Comparison of ENCODE assay signal across 13 cellular contexts in the genomic region with DNA sequence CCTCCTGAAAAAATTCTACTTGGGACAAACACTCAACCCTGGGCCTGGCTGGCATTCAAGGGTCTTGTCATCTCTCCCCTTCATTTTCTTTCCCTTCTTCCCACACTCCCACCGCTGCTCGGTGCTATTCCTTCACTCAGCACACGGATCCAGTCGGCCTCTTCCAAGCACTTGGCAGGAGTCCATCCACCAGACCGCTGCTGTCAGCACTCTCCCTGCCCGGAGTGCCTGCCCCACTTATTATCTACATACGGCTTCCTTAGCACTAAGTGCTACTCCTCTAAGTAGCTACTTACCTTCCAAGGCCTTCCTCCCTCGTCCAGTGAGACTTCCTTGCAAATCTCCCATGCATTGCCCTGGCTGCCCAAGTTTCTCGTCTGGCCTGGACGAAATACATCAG. TPM values are rescaled to one million over a fixed set of nuclear protein-coding genes. Genes with fewer than 3 reads are reported as not detected.
DNase-seq lines count a peak whose midpoint lies in the region; ATAC-seq and TF ChIP-seq lines count a peak whose summit lies in the region.
"Had no signal": no experiment of that assay in that cellular context is flagged by ENCODE, and none has a peak within 500 bp of the region (broad histone marks: within the 10 kb centered on the region; RNA-seq: fewer than 3 reads in every experiment).

No MANE protein-coding gene starts in this region.

- ATAC-seq in left lung, result peak; percentile 86
- ATAC-seq: activated CD8-positive, alpha-beta memory T cell treated with anti-CD3 and anti-CD28 coated beads, Interleukin-2, amount 10 ng/mL, durations not matched to agents 7 days and 5 days; activated naive CD4-positive, alpha-beta T cell treated with anti-CD3 and anti-CD28 coated beads, Interleukin-2, amount 50 U/mL, for 72 hours had no signal

- WGBS in spleen, 5 donors, result 60 to 71% (median 69%) methylated on average over 10 of the region's 10 CpGs

- no peak overlapping the region for H3K4me3 ChIP-seq in BE2C (ENCODE audit: low read depth, low read length)
- H3K4me3 ChIP-seq in left lung, result no peak overlapping the region
- no peak overlapping the region for H3K4me3 ChIP-seq in spleen
- H3K4me3 ChIP-seq: Peyer's patch had no signal

- H3K4me1 ChIP-seq in BE2C (peaks cover 8% of the 10 kb centered on the region), left lung (peaks cover 8 to 9% of the 10 kb centered on the region in 2 donors), spleen (peaks cover 0 to 42% (median 13%) of the 10 kb centered on the region in 6 donors)
- H3K4me1 ChIP-seq: Peyer's patch had no signal

- DNase-seq in BE2C (peak; percentile 71), NCI-H1105 treated with DMSO at 0.1 percent for 48 hours (lab: John Stamatoyannopoulos, UW) (peak; percentile 50), cerebellar cortex (ENCODE audit: low spot score) (peak; percentile 73), left lung (peak in 1 of 2 donors; percentile 72), kidney glomerular epithelial cell (lab: John Stamatoyannopoulos, UW) (no peak), spleen (no peak)
- no peak for DNase-seq in activated CD4-positive, alpha-beta T cell treated with anti-CD3 and anti-CD28 coated beads for 4 hours
- DNase-seq in effector CD4-positive, alpha-beta T cell, result no peak
- DNase-seq: activated CD8-positive, alpha-beta memory T cell treated with anti-CD3 and anti-CD28 coated beads, Interleukin-2, amount 10 ng/mL, durations not matched to agents 7 days and 5 days; GDM1; NCI-H1930; Peyer's patch had no signal

- no peak for TF ChIP-seq POLR2A in spleen (IDR thresholded peaks at IDR 0.05)

- no peaks in the 10 kb centered on the region for H3K27me3 ChIP-seq in BE2C
- no peaks in the 10 kb centered on the region for H3K27me3 ChIP-seq in left lung
- no peaks in the 10 kb centered on the region for H3K27me3 ChIP-seq in spleen (replicated peaks in 1 of 7)
- H3K27me3 ChIP-seq: Peyer's patch had no signal

- H3K27ac ChIP-seq in left lung, result no peak overlapping the region
- peak overlapping the region in 2 of 8 donors; percentile 19 to 67 for H3K27ac ChIP-seq in spleen
- H3K27ac ChIP-seq: Peyer's patch had no signal

- no peaks in the 10 kb centered on the region for H3K36me3 ChIP-seq in BE2C
- no peaks in the 10 kb centered on the region for H3K36me3 ChIP-seq in left lung
- H3K36me3 ChIP-seq in spleen, result no peaks in the 10 kb centered on the region
- H3K36me3 ChIP-seq: Peyer's patch had no signal

- TF ChIP-seq CTCF in BE2C (IDR thresholded peaks at IDR 0.05; ENCODE audit: low read depth, low read length) (no peak), left lung (IDR thresholded peaks at IDR 0.05) (no peak), spleen (IDR thresholded peaks at IDR 0.05 in 8 of 11, conservative IDR thresholded peaks at IDR 0.05 in 3 of 11) (no peak)

- H3K9me3 ChIP-seq in BE2C (no peaks in the 10 kb centered on the region), left lung (peaks cover 0 to 2% of the 10 kb centered on the region in 2 donors), spleen (no peaks in the 10 kb centered on the region)
- H3K9me3 ChIP-seq: Peyer's patch had no signal

- intact Hi-C loops in left lung (cut with DNase I) (no loop called here), spleen (cut with DNase I; ENCODE audit: low total_unique reads) (no loop called here)

RNA-seq across cellular contexts. Expression of a gene that starts 29.8 kb away (rescaled TPM):
- polyA plus RNA-seq in BE2C (2012; ENCODE audit: insufficient read depth, insufficient read length, low read depth), result 274 TPM
- total RNA-seq in left lung, result 100 to 1,000 TPM; 553 to 556 TPM
- 100 to 1,000 TPM; 294 to 483 (median 387) TPM for total RNA-seq in spleen
- 100 to 1,000 TPM; 188 to 292 (median 256) TPM for polyA plus RNA-seq in spleen

Comparison
In these comparisons a context has a peak if more than half of its experiments do, and no peak if none do; other contexts are left out.
1. DNase-seq: peak in BE2C (single experiment), NCI-H1105 treated with DMSO at 0.1 percent for 48 hours (single experiment) and cerebellar cortex (single experiment); none in kidney glomerular epithelial cell (single experiment), spleen (single experiment), activated CD4-positive, alpha-beta T cell treated with anti-CD3 and anti-CD28 coated beads for 4 hours (0 of 2) and effector CD4-positive, alpha-beta T cell (single experiment).